8 cellular contexts compared by ENCODE assay signal in the genomic region with DNA sequence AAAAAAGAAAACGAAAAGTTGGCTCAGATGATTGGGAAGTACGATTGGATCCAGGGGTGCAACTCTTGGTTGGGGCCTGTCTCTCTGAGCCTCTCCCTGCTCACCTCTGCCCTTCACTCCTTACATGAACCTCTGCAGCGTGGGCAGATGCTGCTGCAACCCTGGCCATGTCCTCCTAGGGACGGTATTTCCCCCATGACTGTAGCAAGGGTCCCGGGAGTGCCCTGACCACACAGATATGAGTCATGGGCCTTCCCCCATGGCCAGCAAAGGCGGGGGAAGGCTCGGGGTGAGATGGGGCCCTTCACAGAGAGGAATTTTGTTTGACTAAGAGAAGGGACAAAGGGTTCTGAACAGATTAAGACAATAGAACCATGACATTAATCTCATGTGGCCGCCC.
DNase-seq lines count a peak whose midpoint lies in the region; ATAC-seq and TF ChIP-seq lines count a peak whose summit lies in the region.

No MANE protein-coding gene starts in this region.

- no peaks in the 10 kb centered on the region for H3K9me3 Mint-ChIP-seq in T-cell
- H3K9me3 Mint-ChIP-seq in chondrocyte (ENCODE audit: low read depth), result no peaks in the 10 kb centered on the region

- ATAC-seq in HG02884 (IDR thresholded peaks at IDR 0.05; ENCODE audit: unreplicated experiment) (peak; percentile 88), T-cell (replicated peaks in 1 of 4) (peak; percentile 21 to 66 (median 49))

- H3K36me3 Mint-ChIP-seq in T-cell, result peaks cover 43% of the 10 kb centered on the region
- peaks cover 8% of the 10 kb centered on the region for H3K36me3 Mint-ChIP-seq in chondrocyte (ENCODE audit: low read depth)

- CTCF ChIA-PET in T-cell (lab: Charles Lee), result interaction anchor here in 1 of 2 donors (0.5 to 1.4 kb wide), 3 partner anchors 86 to 529 kb away, joined by 3 to 4 read pairs (median 3); no protein-coding TSS in a partner anchor

- peaks cover 94 to 99% (median 98%) of the 10 kb centered on the region in 3 donors for H3K4me1 Mint-ChIP-seq in T-cell
- peaks cover 21% of the 10 kb centered on the region for H3K4me1 Mint-ChIP-seq in chondrocyte (ENCODE audit: low read depth)

- H3K27me3 Mint-ChIP-seq in T-cell, result no peaks in the 10 kb centered on the region
- no peaks in the 10 kb centered on the region for H3K27me3 Mint-ChIP-seq in chondrocyte (ENCODE audit: low read depth)

- H3K4me3 Mint-ChIP-seq in T-cell (peak overlapping the region in 2 of 3 donors; percentile 13 to 24), chondrocyte (ENCODE audit: unreplicated experiment) (no peak overlapping the region)

- H3K27ac Mint-ChIP-seq in T-cell (peak overlapping the region; percentile 84 to 86), chondrocyte (ENCODE audit: unreplicated experiment) (peak overlapping the region; percentile 45)

- no peak for TF ChIP-seq CTCF in chondrocyte (IDR thresholded peaks at IDR 0.05)

- POLR2A ChIA-PET in T-cell (lab: Charles Lee), result no interaction called here

- peak; percentile 44 for DNase-seq in NK-92 treated with Interleukin-12 subunit alpha and Interleukin-12 subunit beta, amount 100 ng/mL, for 24 hours (lab: John Stamatoyannopoulos, UW)
- DNase-seq in NK-92 (lab: John Stamatoyannopoulos, UW; ENCODE audit: unreplicated experiment), result no peak
- DNase-seq in T-cell, result peak in 11 of 34 experiments; percentile 14 to 49 (median 22)
- no peak for DNase-seq in chondrocyte (ENCODE audit: low spot score)
- DNase-seq in smooth muscle cell of the brain vasculature (ENCODE audit: low read depth, low spot score), result peak; percentile 21
- DNase-seq in NCI-H2196 treated with DMSO at 0.1 percent for 48 hours (lab: John Stamatoyannopoulos, UW; ENCODE audit: unreplicated experiment), result no peak
- no peak for DNase-seq in NCI-H128 (lab: John Stamatoyannopoulos, UW; ENCODE audit: unreplicated experiment)

Comparison
In these comparisons a context has a peak if more than half of its experiments do, and no peak if none do; other contexts are left out.
1. DNase-seq: peak in NK-92 treated with Interleukin-12 subunit alpha and Interleukin-12 subunit beta, amount 100 ng/mL, for 24 hours (single experiment) and smooth muscle cell of the brain vasculature (single experiment); none in NK-92 (single experiment), chondrocyte (single experiment), NCI-H2196 treated with DMSO at 0.1 percent for 48 hours (single experiment) and NCI-H128 (single experiment).